11 cellular contexts compared by ENCODE assay signal in the genomic region with DNA sequence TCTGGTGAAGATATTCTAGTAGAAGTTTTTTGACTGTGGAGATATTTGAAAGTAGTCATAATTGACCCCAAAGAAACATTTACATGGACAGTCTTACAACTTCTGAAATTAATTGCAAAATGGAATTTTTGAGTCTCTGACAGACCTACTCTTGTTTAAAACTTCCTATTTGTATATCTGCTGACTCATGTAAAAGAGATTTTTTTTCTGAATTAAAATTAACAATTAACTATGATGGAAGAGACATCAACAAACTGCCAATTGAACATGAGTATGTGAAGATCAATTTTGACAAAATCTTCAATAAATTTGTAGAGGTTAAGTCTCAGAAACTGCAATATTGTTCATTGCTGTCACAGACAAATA.
DNase-seq lines count a peak whose midpoint lies in the region; ATAC-seq lines count a peak whose summit lies in the region.
"Had no signal": no experiment of that assay in that cellular context is flagged by ENCODE, and none has a peak within 500 bp of the region (broad histone marks: within the 10 kb centered on the region; RNA-seq: fewer than 3 reads in every experiment).

No MANE protein-coding gene starts in this region.

- peak overlapping the region; percentile 53 for H3K4me3 Mint-ChIP-seq in T-helper 1 cell treated with Interleukin-12 subunit alpha and Interleukin-12 subunit beta and Interleukin-4 antibody, amounts not matched to agents 30 μg/mL and 1 μg/mL, for 36 hours
- peak overlapping the region; percentile 68 for H3K4me3 Mint-ChIP-seq in activated naive CD8-positive, alpha-beta T cell treated with anti-CD3 and anti-CD28 coated beads, Interleukin-2, amount 10 ng/mL, durations not matched to agents 7 days and 5 days
- H3K4me3 Mint-ChIP-seq: effector memory CD8-positive, alpha-beta T cell had no signal

- POLR2A ChIA-PET in activated naive CD8-positive, alpha-beta T cell treated with anti-CD3 and anti-CD28 coated beads, Interleukin-2, amount 10 ng/mL, durations not matched to agents 7 days and 5 days (lab: Charles Lee), result interaction anchor here (0.6 to 1.5 kb wide), 2 partner anchors 15 to 77 kb away, joined by 3 to 4 read pairs; no protein-coding TSS in a partner anchor

- ATAC-seq in activated naive CD8-positive, alpha-beta T cell treated with anti-CD3 and anti-CD28 coated beads, Interleukin-2, amount 10 ng/mL, durations not matched to agents 7 days and 5 days (ENCODE audit: low read depth), result no peak
- ATAC-seq in HG03196 (IDR thresholded peaks at IDR 0.05; ENCODE audit: unreplicated experiment) (no peak), Right ventricle myocardium inferior (no peak)

- peaks cover 4% of the 10 kb centered on the region for H3K36me3 Mint-ChIP-seq in T-helper 1 cell treated with Interleukin-12 subunit alpha and Interleukin-12 subunit beta and Interleukin-4 antibody, amounts not matched to agents 30 μg/mL and 1 μg/mL, for 36 hours (ENCODE audit: low read depth)
- H3K36me3 Mint-ChIP-seq in activated naive CD8-positive, alpha-beta T cell treated with anti-CD3 and anti-CD28 coated beads, Interleukin-2, amount 10 ng/mL, durations not matched to agents 7 days and 5 days, result peaks cover 2% of the 10 kb centered on the region

- no peaks in the 10 kb centered on the region for H3K9me3 Mint-ChIP-seq in T-helper 1 cell treated with Interleukin-12 subunit alpha and Interleukin-12 subunit beta and Interleukin-4 antibody, amounts not matched to agents 30 μg/mL and 1 μg/mL, for 36 hours
- H3K9me3 Mint-ChIP-seq in activated naive CD8-positive, alpha-beta T cell treated with anti-CD3 and anti-CD28 coated beads, Interleukin-2, amount 10 ng/mL, durations not matched to agents 7 days and 5 days, result no peaks in the 10 kb centered on the region
- H3K9me3 Mint-ChIP-seq: effector memory CD8-positive, alpha-beta T cell had no signal

- DNase-seq in T-helper 1 cell, result no peak
- no peak for DNase-seq in activated naive CD8-positive, alpha-beta T cell treated with anti-CD3 and anti-CD28 coated beads, Interleukin-2, amount 10 ng/mL, durations not matched to agents 7 days and 5 days
- no peak for DNase-seq in NCI-H1092 (lab: John Stamatoyannopoulos, UW)
- no peak for DNase-seq in Right ventricle myocardium inferior (ENCODE audit: missing footprints)
- DNase-seq: effector memory CD8-positive, alpha-beta T cell; left cardiac atrium had no signal

- intact Hi-C loops in Right ventricle myocardium inferior (cut with DNase I), result no loop called here

- peaks cover 56% of the 10 kb centered on the region for H3K4me1 Mint-ChIP-seq in T-helper 1 cell treated with Interleukin-12 subunit alpha and Interleukin-12 subunit beta and Interleukin-4 antibody, amounts not matched to agents 30 μg/mL and 1 μg/mL, for 36 hours (ENCODE audit: low read depth)
- H3K4me1 Mint-ChIP-seq in activated naive CD8-positive, alpha-beta T cell treated with anti-CD3 and anti-CD28 coated beads, Interleukin-2, amount 10 ng/mL, durations not matched to agents 7 days and 5 days, result peaks cover 48% of the 10 kb centered on the region

- H3K4me3 ChIP-seq in mesodermal cell (ENCODE audit: extremely low read depth, insufficient read depth, low read length, poor library complexity, severe bottlenecking), result no peak overlapping the region
- H3K4me3 ChIP-seq: Peyer's patch had no signal

- no peaks in the 10 kb centered on the region for H3K36me3 ChIP-seq in KOPT-K1 (ENCODE audit: insufficient read depth, low read length)
- H3K36me3 ChIP-seq in mesodermal cell (ENCODE audit: control insufficient read depth, insufficient read depth, low read length), result no peaks in the 10 kb centered on the region
- H3K36me3 ChIP-seq: Peyer's patch had no signal

- H3K9me3 ChIP-seq in KOPT-K1 (ENCODE audit: insufficient read depth, low read length, poor library complexity, severe bottlenecking) (no peaks in the 10 kb centered on the region), mesodermal cell (ENCODE audit: control insufficient read depth, low read length) (no peaks in the 10 kb centered on the region)
- H3K9me3 ChIP-seq: Peyer's patch had no signal

- peaks cover 13% of the 10 kb centered on the region for H3K4me1 ChIP-seq in mesodermal cell (ENCODE audit: control insufficient read depth, insufficient read depth, low read length, poor library complexity, severe bottlenecking)

- no peaks in the 10 kb centered on the region for H3K27me3 Mint-ChIP-seq in T-helper 1 cell treated with Interleukin-12 subunit alpha and Interleukin-12 subunit beta and Interleukin-4 antibody, amounts not matched to agents 30 μg/mL and 1 μg/mL, for 36 hours (ENCODE audit: low read depth)
- no peaks in the 10 kb centered on the region for H3K27me3 Mint-ChIP-seq in activated naive CD8-positive, alpha-beta T cell treated with anti-CD3 and anti-CD28 coated beads, Interleukin-2, amount 10 ng/mL, durations not matched to agents 7 days and 5 days
- H3K27me3 Mint-ChIP-seq: effector memory CD8-positive, alpha-beta T cell had no signal

- peak overlapping the region; percentile 81 for H3K27ac Mint-ChIP-seq in T-helper 1 cell treated with Interleukin-12 subunit alpha and Interleukin-12 subunit beta and Interleukin-4 antibody, amounts not matched to agents 30 μg/mL and 1 μg/mL, for 36 hours
- H3K27ac Mint-ChIP-seq in activated naive CD8-positive, alpha-beta T cell treated with anti-CD3 and anti-CD28 coated beads, Interleukin-2, amount 10 ng/mL, durations not matched to agents 7 days and 5 days, result peak overlapping the region; percentile 85

- peak overlapping the region; percentile 54 for H3K27ac ChIP-seq in KOPT-K1 (ENCODE audit: low read depth, low read length, poor library complexity, severe bottlenecking)
- H3K27ac ChIP-seq in mesodermal cell (ENCODE audit: low read depth, low read length, severe bottlenecking), result peak overlapping the region; percentile 18
